ENCODE assay signal across 16 cellular contexts in genomic region chr2:239277401-239278085, GRCh38.
DNase-seq lines count a peak whose midpoint lies in the region; ATAC-seq and TF ChIP-seq lines count a peak whose summit lies in the region.
"Had no signal": no experiment of that assay in that cellular context is flagged by ENCODE, and none has a peak within 500 bp of the region (broad histone marks: within the 10 kb centered on the region; RNA-seq: fewer than 3 reads in every experiment).

No MANE protein-coding gene starts in this region.

- CTCF ChIA-PET in activated CD8-positive, alpha-beta T cell treated with anti-CD3 and anti-CD28 coated beads for 36 hours (lab: Charles Lee) = no interaction called here
- CTCF ChIA-PET in activated CD8-positive, alpha-beta T cell treated with anti-CD3 and anti-CD28 coated beads, Interleukin-2, amount 10 ng/mL, durations not matched to agents 7 days and 5 days (lab: Charles Lee) = interaction anchor here (1.0 kb wide), 1 partner anchor 10 kb away, joined by 5 read pairs; no protein-coding TSS in a partner anchor

- peaks cover 9% of the 10 kb centered on the region for H3K27me3 Mint-ChIP-seq in activated CD8-positive, alpha-beta T cell treated with anti-CD3 and anti-CD28 coated beads for 36 hours
- H3K27me3 Mint-ChIP-seq in activated CD8-positive, alpha-beta T cell treated with anti-CD3 and anti-CD28 coated beads, Interleukin-2, amount 10 ng/mL, durations not matched to agents 7 days and 5 days (ENCODE audit: low read depth) = no peaks in the 10 kb centered on the region
- no peaks in the 10 kb centered on the region for H3K27me3 Mint-ChIP-seq in T-helper 17 cell

- TF ChIP-seq CTCF in activated CD8-positive, alpha-beta T cell treated with anti-CD3 and anti-CD28 coated beads for 36 hours (IDR thresholded peaks at IDR 0.05) = no peak

- TF ChIP-seq POLR2A in GM18505 (IDR thresholded peaks at IDR 0.05; ENCODE audit: borderline replicate concordance, extremely low read depth, insufficient read depth, insufficient read length) = no peak

- no peak overlapping the region for H3K4me3 Mint-ChIP-seq in activated CD8-positive, alpha-beta T cell treated with anti-CD3 and anti-CD28 coated beads for 36 hours
- H3K4me3 Mint-ChIP-seq in activated CD8-positive, alpha-beta T cell treated with anti-CD3 and anti-CD28 coated beads, Interleukin-2, amount 10 ng/mL, durations not matched to agents 7 days and 5 days = no peak overlapping the region
- peak overlapping the region; percentile 22 for H3K4me3 Mint-ChIP-seq in T-helper 17 cell
- no peak overlapping the region for H3K4me3 Mint-ChIP-seq in stimulated activated effector memory CD8-positive, alpha-beta T cell treated with anti-CD3 and anti-CD28 coated beads, Interleukin-12 subunit alpha, Interleukin-12 subunit beta, amount 100 ng/mL, for 72 hours

- peaks cover 37% of the 10 kb centered on the region for H3K4me1 Mint-ChIP-seq in activated CD8-positive, alpha-beta T cell treated with anti-CD3 and anti-CD28 coated beads for 36 hours (ENCODE audit: low read depth)
- peaks cover 65% of the 10 kb centered on the region for H3K4me1 Mint-ChIP-seq in activated CD8-positive, alpha-beta T cell treated with anti-CD3 and anti-CD28 coated beads, Interleukin-2, amount 10 ng/mL, durations not matched to agents 7 days and 5 days (ENCODE audit: low read depth)
- H3K4me1 Mint-ChIP-seq in T-helper 17 cell = peaks cover 34% of the 10 kb centered on the region
- H3K4me1 Mint-ChIP-seq in stimulated activated effector memory CD8-positive, alpha-beta T cell treated with anti-CD3 and anti-CD28 coated beads, Interleukin-12 subunit alpha, Interleukin-12 subunit beta, amount 100 ng/mL, for 72 hours = peaks cover 53% of the 10 kb centered on the region

- no peak for ATAC-seq in activated CD8-positive, alpha-beta T cell treated with anti-CD3 and anti-CD28 coated beads for 36 hours
- ATAC-seq in activated CD8-positive, alpha-beta T cell treated with anti-CD3 and anti-CD28 coated beads, Interleukin-2, amount 10 ng/mL, durations not matched to agents 7 days and 5 days = no peak
- no peak for ATAC-seq in T-helper 17 cell
- no peak for ATAC-seq in left lobe of liver
- no peak for ATAC-seq in stimulated activated effector memory CD8-positive, alpha-beta T cell treated with anti-CD3 and anti-CD28 coated beads, Interleukin-12 subunit alpha, Interleukin-12 subunit beta, amount 100 ng/mL, for 72 hours
- no peak for ATAC-seq in GM18505 (IDR thresholded peaks at IDR 0.05; ENCODE audit: unreplicated experiment)
- ATAC-seq: left lung had no signal

- peak; percentile 1 for DNase-seq in activated CD8-positive, alpha-beta T cell treated with anti-CD3 and anti-CD28 coated beads for 36 hours
- DNase-seq in activated CD8-positive, alpha-beta T cell treated with anti-CD3 and anti-CD28 coated beads, Interleukin-2, amount 10 ng/mL, durations not matched to agents 7 days and 5 days = no peak
- DNase-seq in T-helper 17 cell (peak in 1 of 3 donors; percentile 3), left lobe of liver (ENCODE audit: low spot score) (peak; percentile 44), NCI-H2029 treated with DMSO at 0.1 percent for 48 hours (lab: John Stamatoyannopoulos, UW) (no peak), cerebellar cortex (ENCODE audit: low spot score) (no peak)
- DNase-seq in stimulated activated effector memory CD8-positive, alpha-beta T cell treated with anti-CD3 and anti-CD28 coated beads, Interleukin-12 subunit alpha, Interleukin-12 subunit beta, amount 100 ng/mL, for 72 hours (ENCODE audit: low spot score in 2 of 2) = no peak
- DNase-seq: activated CD4-positive, alpha-beta T cell treated with anti-CD3 and anti-CD28 coated beads, Interleukin-2, amount 50 U/mL, for 1 hour; activated naive CD4-positive, alpha-beta T cell treated with Interleukin-2 at 50 U/mL for 16 hours; DMS79; erythroblast; left lung; NCI-H1105 treated with DMSO at 0.1 percent for 48 hours; NCI-H446 treated with DMSO at 0.1 percent for 48 hours; OCI-M1 had no signal

- H3K9me3 Mint-ChIP-seq in activated CD8-positive, alpha-beta T cell treated with anti-CD3 and anti-CD28 coated beads for 36 hours = no peaks in the 10 kb centered on the region
- no peaks in the 10 kb centered on the region for H3K9me3 Mint-ChIP-seq in activated CD8-positive, alpha-beta T cell treated with anti-CD3 and anti-CD28 coated beads, Interleukin-2, amount 10 ng/mL, durations not matched to agents 7 days and 5 days (ENCODE audit: insufficient read depth)
- H3K9me3 Mint-ChIP-seq in stimulated activated effector memory CD8-positive, alpha-beta T cell treated with anti-CD3 and anti-CD28 coated beads, Interleukin-12 subunit alpha, Interleukin-12 subunit beta, amount 100 ng/mL, for 72 hours = no peaks in the 10 kb centered on the region

- intact Hi-C loops in activated CD8-positive, alpha-beta T cell treated with anti-CD3 and anti-CD28 coated beads for 36 hours (cut with micrococcal nuclease) = no loop called here

- no peaks in the 10 kb centered on the region for H3K9me3 ChIP-seq in T-helper 17 cell (ENCODE audit: control insufficient read depth, low read length, poor library complexity, severe bottlenecking)
- H3K9me3 ChIP-seq: left lung had no signal

- H3K36me3 Mint-ChIP-seq in activated CD8-positive, alpha-beta T cell treated with anti-CD3 and anti-CD28 coated beads for 36 hours (ENCODE audit: low read depth) = peaks cover 1% of the 10 kb centered on the region
- peaks cover 4% of the 10 kb centered on the region for H3K36me3 Mint-ChIP-seq in activated CD8-positive, alpha-beta T cell treated with anti-CD3 and anti-CD28 coated beads, Interleukin-2, amount 10 ng/mL, durations not matched to agents 7 days and 5 days (ENCODE audit: low read depth)
- H3K36me3 Mint-ChIP-seq in T-helper 17 cell (ENCODE audit: low read depth) = peaks cover 2% of the 10 kb centered on the region
- peaks cover 5% of the 10 kb centered on the region for H3K36me3 Mint-ChIP-seq in stimulated activated effector memory CD8-positive, alpha-beta T cell treated with anti-CD3 and anti-CD28 coated beads, Interleukin-12 subunit alpha, Interleukin-12 subunit beta, amount 100 ng/mL, for 72 hours

- POLR2A ChIA-PET in activated CD8-positive, alpha-beta T cell treated with anti-CD3 and anti-CD28 coated beads for 36 hours (lab: Charles Lee) = interaction anchor here (0.9 to 2.0 kb wide), 2 partner anchors 10 to 14 kb away, joined by 4 to 10 read pairs; no protein-coding TSS in a partner anchor
- POLR2A ChIA-PET in activated CD8-positive, alpha-beta T cell treated with anti-CD3 and anti-CD28 coated beads, Interleukin-2, amount 10 ng/mL, durations not matched to agents 7 days and 5 days (lab: Charles Lee) = interaction anchor here (1.0 to 3.7 kb wide), 2 partner anchors 17 to 44 kb away, joined by 3 to 19 read pairs; no protein-coding TSS in a partner anchor

- no peak overlapping the region for H3K27ac Mint-ChIP-seq in activated CD8-positive, alpha-beta T cell treated with anti-CD3 and anti-CD28 coated beads for 36 hours
- no peak overlapping the region for H3K27ac Mint-ChIP-seq in activated CD8-positive, alpha-beta T cell treated with anti-CD3 and anti-CD28 coated beads, Interleukin-2, amount 10 ng/mL, durations not matched to agents 7 days and 5 days
- peak overlapping the region; percentile 59 for H3K27ac Mint-ChIP-seq in T-helper 17 cell
- peak overlapping the region; percentile 69 for H3K27ac Mint-ChIP-seq in stimulated activated effector memory CD8-positive, alpha-beta T cell treated with anti-CD3 and anti-CD28 coated beads, Interleukin-12 subunit alpha, Interleukin-12 subunit beta, amount 100 ng/mL, for 72 hours

Comparison
In these comparisons a context has a peak if more than half of its experiments do, and no peak if none do; other contexts are left out.
1. DNase-seq: peak in activated CD8-positive, alpha-beta T cell treated with anti-CD3 and anti-CD28 coated beads for 36 hours (single experiment) and left lobe of liver (single experiment); none in activated CD8-positive, alpha-beta T cell treated with anti-CD3 and anti-CD28 coated beads, Interleukin-2, amount 10 ng/mL, durations not matched to agents 7 days and 5 days (single experiment), stimulated activated effector memory CD8-positive, alpha-beta T cell treated with anti-CD3 and anti-CD28 coated beads, Interleukin-12 subunit alpha, Interleukin-12 subunit beta, amount 100 ng/mL, for 72 hours (0 of 2), NCI-H2029 treated with DMSO at 0.1 percent for 48 hours (single experiment) and cerebellar cortex (single experiment).
2. H3K27ac Mint-ChIP-seq: peak in T-helper 17 cell (single experiment) and stimulated activated effector memory CD8-positive, alpha-beta T cell treated with anti-CD3 and anti-CD28 coated beads, Interleukin-12 subunit alpha, Interleukin-12 subunit beta, amount 100 ng/mL, for 72 hours (single experiment); none in activated CD8-positive, alpha-beta T cell treated with anti-CD3 and anti-CD28 coated beads for 36 hours (single experiment) and activated CD8-positive, alpha-beta T cell treated with anti-CD3 and anti-CD28 coated beads, Interleukin-2, amount 10 ng/mL, durations not matched to agents 7 days and 5 days (single experiment).